ENCODE assay signal across 4 cellular contexts in the genomic region with DNA sequence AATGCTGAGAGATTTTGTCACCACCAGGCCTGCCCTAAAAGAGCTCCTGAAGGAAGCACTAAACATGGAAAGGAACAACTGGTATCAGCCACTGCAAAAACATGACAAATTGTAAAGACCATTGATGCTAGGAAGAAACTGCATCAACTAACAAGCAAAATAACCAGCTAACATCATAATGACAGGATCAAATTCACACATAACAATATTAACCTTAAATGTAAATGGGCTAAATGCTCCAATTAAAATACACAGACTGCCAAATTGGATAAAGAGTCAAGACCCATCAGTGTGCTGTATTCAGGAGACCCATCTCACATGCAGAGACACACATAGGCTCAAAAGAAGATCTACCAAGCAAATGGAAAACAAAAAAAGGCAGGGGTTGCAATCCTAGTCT. TPM values are rescaled to one million over a fixed set of nuclear protein-coding genes. Genes with fewer than 3 reads are reported as not detected.
"Had no signal": no experiment of that assay in that cellular context is flagged by ENCODE, and none has a peak within 500 bp of the region (broad histone marks: within the 10 kb centered on the region; RNA-seq: fewer than 3 reads in every experiment).

No MANE protein-coding gene starts in this region.

RNA-seq across cellular contexts. Expression of gene ANKRD55, which starts 9.8 kb away (rescaled TPM):
- total RNA-seq: subcutaneous adipose tissue, thoracic aorta, tibial nerve, urinary bladder had no signal
